In genomic region chr16:15024858-15025199, GRCh38 we compare ENCODE assay signal across 8 cellular contexts. TPM values are rescaled to one million over a fixed set of nuclear protein-coding genes. Genes with fewer than 3 reads are reported as not detected.
DNase-seq lines count a peak whose midpoint lies in the region; ATAC-seq and TF ChIP-seq lines count a peak whose summit lies in the region.
"Not testable (repeated sequence)": the region's sequence is repeated elsewhere in the genome, so short reads cannot be mapped to it uniquely, and the experiment has no call there.

No MANE protein-coding gene starts in this region.

- WGBS in esophagus muscularis mucosa, result 72% methylated on average over 1 of the region's 1 CpG
- 71 to 90% methylated on average over 1 of the region's 1 CpG for WGBS in sigmoid colon, 2 donors
- 81% methylated on average over 1 of the region's 1 CpG for WGBS in suprapubic skin

- intact Hi-C loops in esophagus muscularis mucosa (cut with DNase I); sigmoid colon (cut with DNase I): not testable (repeated sequence)

- not testable (repeated sequence) for H3K9me3 ChIP-seq in CD4-positive, CD25-positive, alpha-beta regulatory T cell (ENCODE audit: control insufficient read depth in 2 of 2, low read length in 2 of 2); esophagus muscularis mucosa; muscle layer of colon (ENCODE audit: low read length); sigmoid colon; suprapubic skin

- ATAC-seq in CD4-positive, CD25-positive, alpha-beta regulatory T cell (ENCODE audit: low read depth in 2 of 2); activated CD8-positive, alpha-beta T cell treated with anti-CD3 and anti-CD28 coated beads, Interleukin-2, amount 10 ng/mL, durations not matched to agents 7 days and 5 days: not testable (repeated sequence)

- H3K4me3 Mint-ChIP-seq in CD4-positive, CD25-positive, alpha-beta regulatory T cell; activated CD8-positive, alpha-beta T cell treated with anti-CD3 and anti-CD28 coated beads, Interleukin-2, amount 10 ng/mL, durations not matched to agents 7 days and 5 days; brain: not testable (repeated sequence)

- H3K4me1 ChIP-seq in CD4-positive, CD25-positive, alpha-beta regulatory T cell (ENCODE audit: control insufficient read depth, insufficient read depth, low read length, poor library complexity, severe bottlenecking); muscle layer of colon (ENCODE audit: insufficient read depth, low read length): not testable (repeated sequence)
- H3K4me1 ChIP-seq in esophagus muscularis mucosa (peaks cover 0 to 48% (median 26%) of the 10 kb centered on the region in 4 donors), sigmoid colon (peaks cover 0 to 61% (median 24%) of the 10 kb centered on the region in 4 donors), suprapubic skin (peaks cover 24% of the 10 kb centered on the region)

- not testable (repeated sequence) for H3K27me3 Mint-ChIP-seq in CD4-positive, CD25-positive, alpha-beta regulatory T cell; activated CD8-positive, alpha-beta T cell treated with anti-CD3 and anti-CD28 coated beads, Interleukin-2, amount 10 ng/mL, durations not matched to agents 7 days and 5 days (ENCODE audit: low read depth); brain

- POLR2A ChIA-PET in RWPE1 (lab: Yijun Ruan, JAX; ENCODE audit: low non-redundant PET); activated CD8-positive, alpha-beta T cell treated with anti-CD3 and anti-CD28 coated beads, Interleukin-2, amount 10 ng/mL, durations not matched to agents 7 days and 5 days (lab: Charles Lee): not testable (repeated sequence)

- H3K36me3 Mint-ChIP-seq in CD4-positive, CD25-positive, alpha-beta regulatory T cell, result peaks cover 44% of the 10 kb centered on the region
- H3K36me3 Mint-ChIP-seq in activated CD8-positive, alpha-beta T cell treated with anti-CD3 and anti-CD28 coated beads, Interleukin-2, amount 10 ng/mL, durations not matched to agents 7 days and 5 days (ENCODE audit: low read depth), result peaks cover 46% of the 10 kb centered on the region
- H3K36me3 Mint-ChIP-seq in brain, result peaks cover 67% of the 10 kb centered on the region

- not testable (repeated sequence) for H3K9me3 Mint-ChIP-seq in CD4-positive, CD25-positive, alpha-beta regulatory T cell; activated CD8-positive, alpha-beta T cell treated with anti-CD3 and anti-CD28 coated beads, Interleukin-2, amount 10 ng/mL, durations not matched to agents 7 days and 5 days (ENCODE audit: insufficient read depth); brain

- H3K4me1 Mint-ChIP-seq in CD4-positive, CD25-positive, alpha-beta regulatory T cell, result peaks cover 0 to 23% (median 7%) of the 10 kb centered on the region in 4 donors
- not testable (repeated sequence) for H3K4me1 Mint-ChIP-seq in activated CD8-positive, alpha-beta T cell treated with anti-CD3 and anti-CD28 coated beads, Interleukin-2, amount 10 ng/mL, durations not matched to agents 7 days and 5 days (ENCODE audit: low read depth)
- peaks cover 34% of the 10 kb centered on the region for H3K4me1 Mint-ChIP-seq in brain

- H3K27ac Mint-ChIP-seq in CD4-positive, CD25-positive, alpha-beta regulatory T cell, result peak overlapping the region; percentile 41 to 66 (median 49)
- peak overlapping the region; percentile 9 for H3K27ac Mint-ChIP-seq in activated CD8-positive, alpha-beta T cell treated with anti-CD3 and anti-CD28 coated beads, Interleukin-2, amount 10 ng/mL, durations not matched to agents 7 days and 5 days
- H3K27ac Mint-ChIP-seq in brain, result peak overlapping the region in 4 of 5 experiments; percentile 4 to 76 (median 29)

- not testable (repeated sequence) for TF ChIP-seq POLR2A in esophagus muscularis mucosa (IDR thresholded peaks at IDR 0.05; ENCODE audit: low read depth); sigmoid colon (IDR thresholded peaks at IDR 0.05); suprapubic skin (IDR thresholded peaks at IDR 0.05)

- H3K36me3 ChIP-seq in CD4-positive, CD25-positive, alpha-beta regulatory T cell (ENCODE audit: control insufficient read depth, insufficient read depth, low read length), result peaks cover 30% of the 10 kb centered on the region
- H3K36me3 ChIP-seq in esophagus muscularis mucosa (peaks cover 29 to 91% (median 65%) of the 10 kb centered on the region in 4 donors), muscle layer of colon (ENCODE audit: insufficient read depth, low read length) (peaks cover 19% of the 10 kb centered on the region), sigmoid colon (peaks cover 0 to 55% (median 17%) of the 10 kb centered on the region in 4 donors), suprapubic skin (peaks cover 59% of the 10 kb centered on the region)

- not testable (repeated sequence) for H3K9ac ChIP-seq in muscle layer of colon (ENCODE audit: low read length)

- DNase-seq in CD4-positive, CD25-positive, alpha-beta regulatory T cell; RWPE1 (ENCODE audit: low spot score); activated CD8-positive, alpha-beta T cell treated with anti-CD3 and anti-CD28 coated beads, Interleukin-2, amount 10 ng/mL, durations not matched to agents 7 days and 5 days; esophagus muscularis mucosa (ENCODE audit: extremely low spot score); sigmoid colon: not testable (repeated sequence)
- peak in 1 of 2 donors; percentile 45 for DNase-seq in suprapubic skin (ENCODE audit: low spot score in 2 of 2)

- not testable (repeated sequence) for H3K4me3 ChIP-seq in CD4-positive, CD25-positive, alpha-beta regulatory T cell (ENCODE audit: low read depth, low read length); esophagus muscularis mucosa; muscle layer of colon (ENCODE audit: low read depth in 1 of 2, low read length in 2 of 2); sigmoid colon; suprapubic skin

- not testable (repeated sequence) for TF ChIP-seq EP300 in esophagus muscularis mucosa (IDR thresholded peaks at IDR 0.05); sigmoid colon (IDR thresholded peaks at IDR 0.05); suprapubic skin (IDR thresholded peaks at IDR 0.05)

- not testable (repeated sequence) for H3K27ac ChIP-seq in CD4-positive, CD25-positive, alpha-beta regulatory T cell (ENCODE audit: insufficient read depth, low read length, poor library complexity, severe bottlenecking)
- peak overlapping the region; percentile 34; the same call in 1 of the 2 replicates for H3K27ac ChIP-seq in RWPE1
- H3K27ac ChIP-seq in esophagus muscularis mucosa (replicated peaks in 1 of 4), result peak overlapping the region in 3 of 4 donors; percentile 10 to 69 (median 22)
- H3K27ac ChIP-seq in muscle layer of colon (ENCODE audit: low read depth, low read length), result peak overlapping the region; percentile 54
- H3K27ac ChIP-seq in sigmoid colon, result peak overlapping the region in 3 of 4 donors; percentile 66 to 77 (median 72)
- peak overlapping the region; percentile 0 for H3K27ac ChIP-seq in suprapubic skin

- not testable (repeated sequence) for H3K27me3 ChIP-seq in CD4-positive, CD25-positive, alpha-beta regulatory T cell (ENCODE audit: control insufficient read depth, insufficient read depth, low read length); esophagus muscularis mucosa; muscle layer of colon (ENCODE audit: control insufficient read depth in 1 of 2, insufficient read depth in 2 of 2, low read length in 2 of 2); sigmoid colon; suprapubic skin

- TF ChIP-seq CTCF in RWPE1 (conservative IDR thresholded peaks at IDR 0.05; ENCODE audit: low read depth); brain (conservative IDR thresholded peaks at IDR 0.05); esophagus muscularis mucosa (IDR thresholded peaks at IDR 0.05); sigmoid colon (IDR thresholded peaks at IDR 0.05); suprapubic skin (IDR thresholded peaks at IDR 0.05): not testable (repeated sequence)

- CTCF ChIA-PET in RWPE1 (lab: Yijun Ruan, JAX); activated CD8-positive, alpha-beta T cell treated with anti-CD3 and anti-CD28 coated beads, Interleukin-2, amount 10 ng/mL, durations not matched to agents 7 days and 5 days (lab: Charles Lee): not testable (repeated sequence)

RNA-seq across cellular contexts. Expression of gene NTAN1, which starts 31.0 kb away (rescaled TPM):
- 46.8 TPM for total RNA-seq in CD4-positive, CD25-positive, alpha-beta regulatory T cell
- 100 to 1,000 TPM in 2 of 4 donors, 10 to 100 TPM in 2; 75.4 to 115 (median 96.7) TPM for polyA plus RNA-seq in CD4-positive, CD25-positive, alpha-beta regulatory T cell
- 10 to 100 TPM; 54.9 to 55.2 TPM for total RNA-seq in activated CD8-positive, alpha-beta T cell treated with anti-CD3 and anti-CD28 coated beads, Interleukin-2, amount 10 ng/mL, durations not matched to agents 7 days and 5 days
- polyA plus RNA-seq in brain (ENCODE audit: insufficient read depth, low read depth, low replicate concordance), result 38.1 TPM
- total RNA-seq in esophagus muscularis mucosa, result 10 to 100 TPM; 61.1 to 74.8 (median 63.5) TPM
- 10 to 100 TPM; 61.2 to 90.6 (median 74.8) TPM for total RNA-seq in sigmoid colon
- polyA plus RNA-seq in sigmoid colon, result 100 to 1,000 TPM in 2 of 3 donors, 10 to 100 TPM in 1; 32.8 to 112 (median 101) TPM
- total RNA-seq in suprapubic skin, result 10 to 100 TPM; 41.0 to 59.1 (median 50.1) TPM

RNA-seq across cellular contexts. Expression of gene PDXDC1, which starts 50.0 kb away (rescaled TPM):
- 91.2 TPM for total RNA-seq in CD4-positive, CD25-positive, alpha-beta regulatory T cell
- polyA plus RNA-seq in CD4-positive, CD25-positive, alpha-beta regulatory T cell, result 10 to 100 TPM; 27.4 to 31.7 (median 28.8) TPM
- 10 to 100 TPM; 46.4 to 46.6 TPM for total RNA-seq in activated CD8-positive, alpha-beta T cell treated with anti-CD3 and anti-CD28 coated beads, Interleukin-2, amount 10 ng/mL, durations not matched to agents 7 days and 5 days
- 58.3 TPM for polyA plus RNA-seq in brain (ENCODE audit: insufficient read depth, low read depth, low replicate concordance)
- 10 to 100 TPM; 74.3 to 91.3 (median 85.9) TPM for total RNA-seq in esophagus muscularis mucosa
- 10 to 100 TPM; 46.4 to 57.3 (median 52.2) TPM for total RNA-seq in sigmoid colon
- 100 to 1,000 TPM in 1 of 3 donors, 10 to 100 TPM in 2; 94.3 to 112 (median 99.6) TPM for polyA plus RNA-seq in sigmoid colon
- total RNA-seq in suprapubic skin, result 10 to 100 TPM; 37.8 to 81.0 (median 62.4) TPM
